ENCODE assay signal across 4 cellular contexts in the genomic region with DNA sequence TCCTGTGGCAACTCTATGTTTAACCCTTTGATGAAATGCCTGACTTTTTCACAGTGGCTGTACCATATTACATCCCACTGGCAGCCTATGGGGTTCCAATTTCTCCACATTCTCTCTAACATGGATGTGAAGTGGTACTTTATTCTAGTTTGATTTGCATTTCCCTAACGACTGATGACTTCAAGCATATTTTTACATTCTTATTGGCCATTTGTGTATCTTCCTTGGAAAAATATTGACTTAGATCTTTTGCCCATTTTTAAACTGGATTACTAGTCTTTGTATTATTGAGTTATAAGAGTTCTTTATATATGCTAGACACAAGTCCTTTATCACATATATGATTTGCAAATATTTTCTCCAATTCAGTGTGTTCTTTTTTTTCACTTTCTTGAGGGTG.
A peak's percentile ranks its signal among the peaks of the same experiment; 100 is the strongest.
TF ChIP-seq lines count a peak whose summit lies in the region.

No MANE protein-coding gene starts in this region.

TF ChIP-seq in SK-N-SH, 30 proteins besides CTCF, POLR2A, EP300 and RAD21:
- TF ChIP-seq RFX5 (IDR thresholded peaks at IDR 0.05; ENCODE audit: low read length) (peak; percentile 86), TEAD4 (IDR thresholded peaks at IDR 0.05; ENCODE audit: borderline replicate concordance, insufficient read depth) (no peak)

TF ChIP-seq in SK-N-SH treated with all-trans-retinoic acid at 6 μM for 48 hours, 23 proteins besides CTCF, POLR2A, EP300 and RAD21:
- TF ChIP-seq TOX (CRISPR knock-in tag; IDR thresholded peaks at IDR 0.05; ENCODE audit: borderline replicate concordance), result no peak
- no peak for TF ChIP-seq BACH2 (CRISPR knock-in tag; IDR thresholded peaks at IDR 0.05; ENCODE audit: borderline replicate concordance)
- TF ChIP-seq ZNF70 (CRISPR knock-in tag; IDR thresholded peaks at IDR 0.05), result no peak
- no peak for TF ChIP-seq ISL1 (CRISPR knock-in tag; IDR thresholded peaks at IDR 0.05)
- no peak for TF ChIP-seq SNAI2 (CRISPR knock-in tag; IDR thresholded peaks at IDR 0.05)
- no peak for TF ChIP-seq CSRNP3 (CRISPR knock-in tag; IDR thresholded peaks at IDR 0.05)
- no peak for TF ChIP-seq RARB (CRISPR knock-in tag; IDR thresholded peaks at IDR 0.05)
- TF ChIP-seq POU6F1 (CRISPR knock-in tag; IDR thresholded peaks at IDR 0.05; ENCODE audit: borderline replicate concordance, low read depth), result no peak
- TF ChIP-seq TCF4 (CRISPR knock-in tag; IDR thresholded peaks at IDR 0.05; ENCODE audit: borderline replicate concordance), result no peak
- TF ChIP-seq ZNF565 (CRISPR knock-in tag; conservative IDR thresholded peaks at IDR 0.05; ENCODE audit: low read depth), result no peak
- TF ChIP-seq CSDC2 (CRISPR knock-in tag; IDR thresholded peaks at IDR 0.05), result no peak

TF ChIP-seq in IMR-90, 13 proteins besides CTCF, POLR2A, EP300 and RAD21:
- no peak for TF ChIP-seq USF2 (IDR thresholded peaks at IDR 0.05; ENCODE audit: low read depth, low read length)
- no peak for TF ChIP-seq BHLHE40 (IDR thresholded peaks at IDR 0.05; ENCODE audit: low read depth, low read length)
- 0 out of 2 replicates have a peak, but pooled peaks have one; percentile 37 for TF ChIP-seq RFX5 (IDR thresholded peaks at IDR 0.05; ENCODE audit: low read depth, low read length)
- TF ChIP-seq, protein P1, sequence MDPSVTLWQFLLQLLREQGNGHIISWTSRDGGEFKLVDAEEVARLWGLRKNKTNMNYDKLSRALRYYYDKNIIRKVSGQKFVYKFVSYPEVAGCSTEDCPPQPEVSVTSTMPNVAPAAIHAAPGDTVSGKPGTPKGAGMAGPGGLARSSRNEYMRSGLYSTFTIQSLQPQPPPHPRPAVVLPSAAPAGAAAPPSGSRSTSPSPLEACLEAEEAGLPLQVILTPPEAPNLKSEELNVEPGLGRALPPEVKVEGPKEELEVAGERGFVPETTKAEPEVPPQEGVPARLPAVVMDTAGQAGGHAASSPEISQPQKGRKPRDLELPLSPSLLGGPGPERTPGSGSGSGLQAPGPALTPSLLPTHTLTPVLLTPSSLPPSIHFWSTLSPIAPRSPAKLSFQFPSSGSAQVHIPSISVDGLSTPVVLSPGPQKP (IDR thresholded peaks at IDR 0.05; ENCODE audit: borderline replicate concordance, low read depth, low read length), result no peak
- no peak for TF ChIP-seq NFE2L2 (IDR thresholded peaks at IDR 0.05; ENCODE audit: low read depth, low read length)
- no peak for TF ChIP-seq MAFK (IDR thresholded peaks at IDR 0.05; ENCODE audit: low read depth, low read length)
TF ChIP-seq in IMR-90: peak in this region for 1.

TF ChIP-seq in K562, 482 proteins besides CTCF, POLR2A, EP300 and RAD21:
- no peak for TF ChIP-seq DMBX1 (CRISPR knock-in tag; IDR thresholded peaks at IDR 0.05; ENCODE audit: borderline replicate concordance)
- peak; percentile 29; the same call in 1 of the 2 replicates for TF ChIP-seq RFX5 (IDR thresholded peaks at IDR 0.05; ENCODE audit: low read depth, low read length)
- no peak for TF ChIP-seq CBX8 (IDR thresholded peaks at IDR 0.05; ENCODE audit: borderline replicate concordance, extremely low read depth, low read depth, low read length, poor library complexity, severe bottlenecking)
